In genomic region chr14:105026789-105027563, GRCh38 we compare ENCODE assay signal across 11 cellular contexts. TPM values are rescaled to one million over a fixed set of nuclear protein-coding genes. Genes with fewer than 3 reads are reported as not detected.
DNase-seq lines count a peak whose midpoint lies in the region; ATAC-seq and TF ChIP-seq lines count a peak whose summit lies in the region.
"Had no signal": no experiment of that assay in that cellular context is flagged by ENCODE, and none has a peak within 500 bp of the region (broad histone marks: within the 10 kb centered on the region; RNA-seq: fewer than 3 reads in every experiment).

No MANE protein-coding gene starts in this region.

- intact Hi-C loops in cardiac septum (cut with DNase I), result no loop called here

- peak; percentile 55; the same call in 1 of the 2 replicates for TF ChIP-seq POLR2A in Raji (IDR thresholded peaks at IDR 0.05; ENCODE audit: insufficient read depth, low read depth, low read length)

- ATAC-seq in GM21390 (IDR thresholded peaks at IDR 0.05; ENCODE audit: unreplicated experiment), result no peak
- ATAC-seq in GM19452 (IDR thresholded peaks at IDR 0.05; ENCODE audit: unreplicated experiment), result no peak
- no peak for ATAC-seq in HG02852 (IDR thresholded peaks at IDR 0.05; ENCODE audit: unreplicated experiment)
- ATAC-seq: T-cell had no signal

- DNase-seq in CD1c-positive myeloid dendritic cell (ENCODE audit: extremely low spot score) (peak; percentile 24), HCEC 1CT (peak; percentile 72), fibroblast of gingiva (ENCODE audit: low read depth) (peak; percentile 56), cardiac septum (ENCODE audit: low spot score) (no peak)
- DNase-seq: H9, head of caudate nucleus, T-cell had no signal

RNA-seq across cellular contexts. Expression of gene CDCA4, which starts 6.1 kb away (rescaled TPM):
- 2.3 TPM for total RNA-seq in cardiac septum

RNA-seq across cellular contexts. Expression of gene GPR132, which starts 38.3 kb away (rescaled TPM):
- 0.73 TPM for total RNA-seq in cardiac septum

RNA-seq across cellular contexts. Expression of gene CLBA1, which starts 41.4 kb away (rescaled TPM):
- total RNA-seq in cardiac septum, result 2.7 TPM

RNA-seq across cellular contexts. Expression of gene AHNAK2, which starts 48.8 kb away (rescaled TPM):
- 4.6 TPM for total RNA-seq in cardiac septum
